23 cellular contexts compared by ENCODE assay signal in the genomic region with DNA sequence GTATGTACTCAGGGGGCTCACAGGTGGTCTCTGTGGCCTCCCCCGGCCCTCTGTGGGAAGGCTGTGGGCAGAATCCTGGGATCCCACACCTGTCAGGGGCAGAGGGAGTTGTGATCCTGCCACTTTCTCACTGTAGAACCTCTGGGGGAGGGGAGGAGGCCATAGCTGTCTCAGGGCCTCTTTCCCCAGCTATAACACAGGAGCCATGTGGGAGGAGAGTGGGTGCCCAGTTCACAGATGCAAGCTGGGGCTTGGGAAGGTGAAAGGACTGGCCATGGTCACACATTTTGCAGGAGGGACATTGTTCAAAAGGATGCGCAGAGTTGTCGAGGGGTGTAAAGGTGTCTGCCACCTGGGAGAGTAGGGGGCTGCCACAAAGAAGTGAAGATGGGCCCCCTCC. TPM values are rescaled to one million over a fixed set of nuclear protein-coding genes. Genes with fewer than 3 reads are reported as not detected.
DNase-seq lines count a peak whose midpoint lies in the region; ATAC-seq and TF ChIP-seq lines count a peak whose summit lies in the region.
"Had no signal": no experiment of that assay in that cellular context is flagged by ENCODE, and none has a peak within 500 bp of the region (broad histone marks: within the 10 kb centered on the region; RNA-seq: fewer than 3 reads in every experiment).

No MANE protein-coding gene starts in this region.

- H3K79me1 ChIP-seq in H9 (ENCODE audit: insufficient read depth, low read depth, low read length, poor library complexity, severe bottlenecking), result peaks cover 2% of the 10 kb centered on the region

- H3K9me3 ChIP-seq in H9 (ENCODE audit: control insufficient read depth, low read depth, low read length) (no peaks in the 10 kb centered on the region), neural progenitor cell (ENCODE audit: low read depth) (no peaks in the 10 kb centered on the region), mammary epithelial cell (replicated peaks; ENCODE audit: insufficient read depth, low read length) (no peaks in the 10 kb centered on the region)
- H3K9me3 ChIP-seq: heart left ventricle, Peyer's patch, prostate gland, spleen, transverse colon had no signal

- no peak overlapping the region for H2AFZ ChIP-seq in H9 (ENCODE audit: low read length)
- no peak overlapping the region for H2AFZ ChIP-seq in neural progenitor cell (replicated peaks)
- no peak overlapping the region for H2AFZ ChIP-seq in mammary epithelial cell (ENCODE audit: low read depth, low read length)
- H2AFZ ChIP-seq: GM23338 had no signal

- no peak overlapping the region for H2BK12ac ChIP-seq in H9 (ENCODE audit: insufficient read length, low read depth, low read length)

- H3K4me1 Mint-ChIP-seq in activated CD8-positive, alpha-beta memory T cell treated with anti-CD3 and anti-CD28 coated beads, Interleukin-2, amount 10 ng/mL, durations not matched to agents 7 days and 5 days, result peaks cover 91% of the 10 kb centered on the region
- peaks cover 47 to 51% of the 10 kb centered on the region in 2 experiments for H3K4me1 Mint-ChIP-seq in H9
- peaks cover 99% of the 10 kb centered on the region for H3K4me1 Mint-ChIP-seq in activated CD8-positive, alpha-beta T cell treated with anti-CD3 and anti-CD28 coated beads, Interleukin-2, amount 10 ng/mL, durations not matched to agents 7 days and 5 days (ENCODE audit: low read depth)
- H3K4me1 Mint-ChIP-seq in neural progenitor cell, result peaks cover 46% of the 10 kb centered on the region

- no peak overlapping the region for H3K14ac ChIP-seq in H9 (ENCODE audit: insufficient read depth, low read length)

- H3K4me3 ChIP-seq in neural progenitor cell, result no peak overlapping the region
- H3K4me3 ChIP-seq in mammary epithelial cell (replicated peaks in 1 of 3; ENCODE audit: insufficient read depth in 1 of 3, low read depth in 2 of 3, low read length in 3 of 3), result no peak overlapping the region
- H3K4me3 ChIP-seq: GM23338, heart left ventricle, Peyer's patch, prostate gland, spleen, transverse colon had no signal

- intact Hi-C loops in mammary epithelial cell (cut with micrococcal nuclease), result no loop called here

- no peak for DNase-seq in activated CD8-positive, alpha-beta memory T cell treated with anti-CD3 and anti-CD28 coated beads, Interleukin-2, amount 10 ng/mL, durations not matched to agents 7 days and 5 days
- DNase-seq in activated CD8-positive, alpha-beta memory T cell treated with anti-CD3 and anti-CD28 coated beads, Interleukin-2, amount 50 U/mL, for 48 hours, result no peak
- DNase-seq in H9 (no peak), neural progenitor cell (ENCODE audit: low spot score) (no peak), mammary epithelial cell (no peak), ecto neural progenitor cell (ENCODE audit: low spot score) (no peak), GM20000 (ENCODE audit: low spot score) (no peak)
- DNase-seq in activated CD8-positive, alpha-beta T cell treated with anti-CD3 and anti-CD28 coated beads, Interleukin-2, amount 10 ng/mL, durations not matched to agents 7 days and 5 days, result no peak
- DNase-seq: activated CD4-positive, alpha-beta T cell treated with anti-CD3 and anti-CD28 coated beads for 4 hours; activated T-cell treated with anti-CD3 and anti-CD28 coated beads, Interleukin-2, amount 50 U/mL, for 4 hours; amygdala; central memory CD4-positive, alpha-beta T cell; DMS79 treated with DMSO at 0.1 percent for 48 hours; heart left ventricle; MM.1S; NCI-H82; nephron progenitor cell; Peyer's patch; spleen; transverse colon had no signal

- no peak overlapping the region for H3K56ac ChIP-seq in H9 (ENCODE audit: insufficient read length, low read depth, low read length)

- H4K8ac ChIP-seq in H9 (replicated peaks; ENCODE audit: insufficient read length, low read depth, low read length), result no peak overlapping the region

- no peak overlapping the region for H2BK120ac ChIP-seq in H9 (ENCODE audit: low read depth, low read length, poor library complexity, severe bottlenecking)

- H3K36me3 Mint-ChIP-seq in activated CD8-positive, alpha-beta memory T cell treated with anti-CD3 and anti-CD28 coated beads, Interleukin-2, amount 10 ng/mL, durations not matched to agents 7 days and 5 days, result peaks cover 32% of the 10 kb centered on the region
- peaks cover 0 to 10% (median 6%) of the 10 kb centered on the region in 3 experiments; a peak in 5 of 7 replicates for H3K36me3 Mint-ChIP-seq in H9 (ENCODE audit: insufficient read depth in 1 of 3, low read depth in 3 of 3)
- peaks cover 76% of the 10 kb centered on the region for H3K36me3 Mint-ChIP-seq in activated CD8-positive, alpha-beta T cell treated with anti-CD3 and anti-CD28 coated beads, Interleukin-2, amount 10 ng/mL, durations not matched to agents 7 days and 5 days (ENCODE audit: low read depth)
- H3K36me3 Mint-ChIP-seq in neural progenitor cell, result peaks cover 7% of the 10 kb centered on the region
- H3K36me3 Mint-ChIP-seq: memory B cell had no signal

- H3K9me3 Mint-ChIP-seq in activated CD8-positive, alpha-beta memory T cell treated with anti-CD3 and anti-CD28 coated beads, Interleukin-2, amount 10 ng/mL, durations not matched to agents 7 days and 5 days (ENCODE audit: low read depth), result no peaks in the 10 kb centered on the region
- no peaks in the 10 kb centered on the region for H3K9me3 Mint-ChIP-seq in H9
- no peaks in the 10 kb centered on the region for H3K9me3 Mint-ChIP-seq in activated CD8-positive, alpha-beta T cell treated with anti-CD3 and anti-CD28 coated beads, Interleukin-2, amount 10 ng/mL, durations not matched to agents 7 days and 5 days (ENCODE audit: insufficient read depth)
- H3K9me3 Mint-ChIP-seq in neural progenitor cell, result no peaks in the 10 kb centered on the region
- H3K9me3 Mint-ChIP-seq: activated T-cell treated with anti-CD3 and anti-CD28 coated beads, Interleukin-2, amount 50 U/mL, for 4 hours; GM23338; memory B cell; nephron progenitor cell had no signal

- H3K4me2 ChIP-seq in H9 (ENCODE audit: insufficient read depth, insufficient read length, low read length), result no peak overlapping the region
- no peak overlapping the region for H3K4me2 ChIP-seq in neural progenitor cell
- no peak overlapping the region for H3K4me2 ChIP-seq in mammary epithelial cell (ENCODE audit: insufficient read depth, low read depth, low read length)
- H3K4me2 ChIP-seq: GM23338 had no signal

- in situ Hi-C loops in mammary epithelial cell (cut with MboI; ENCODE audit: low sequenced_read_pairs in 2 of 2), result no loop called here

- H4K91ac ChIP-seq in H9 (ENCODE audit: insufficient read length, low read depth, low read length), result no peak overlapping the region

- H3K9ac ChIP-seq in H9 (ENCODE audit: extremely low read depth, insufficient read length, low read length), result no peak overlapping the region
- no peak overlapping the region for H3K9ac ChIP-seq in neural progenitor cell
- H3K9ac ChIP-seq in mammary epithelial cell (ENCODE audit: insufficient read depth, low read length), result no peak overlapping the region

- H2BK5ac ChIP-seq in H9 (ENCODE audit: insufficient read length, low read length), result no peak overlapping the region

- dilution Hi-C loops in mammary epithelial cell (cut with HindIII; ENCODE audit: low sequenced_read_pairs), result no loop called here

- no peak for ATAC-seq in activated CD8-positive, alpha-beta memory T cell treated with anti-CD3 and anti-CD28 coated beads, Interleukin-2, amount 10 ng/mL, durations not matched to agents 7 days and 5 days
- ATAC-seq in activated CD8-positive, alpha-beta T cell treated with anti-CD3 and anti-CD28 coated beads, Interleukin-2, amount 10 ng/mL, durations not matched to agents 7 days and 5 days, result no peak
- ATAC-seq: activated T-cell treated with anti-CD3 and anti-CD28 coated beads, Interleukin-2, amount 50 U/mL, for 4 hours had no signal

- CTCF ChIA-PET in activated CD8-positive, alpha-beta memory T cell treated with anti-CD3 and anti-CD28 coated beads, Interleukin-2, amount 10 ng/mL, durations not matched to agents 7 days and 5 days (lab: Charles Lee), result interaction anchor here (1.0 to 3.3 kb wide), 6 partner anchors 9 to 62 kb away, joined by 3 to 21 read pairs (median 7); a partner anchor contains a TSS
- CTCF ChIA-PET in activated CD8-positive, alpha-beta T cell treated with anti-CD3 and anti-CD28 coated beads, Interleukin-2, amount 10 ng/mL, durations not matched to agents 7 days and 5 days (lab: Charles Lee), result interaction anchor here (1.1 to 13.6 kb wide), 8 partner anchors 11 to 744 kb away, joined by 3 to 143 read pairs (median 6); a partner anchor contains a TSS
- CTCF ChIA-PET in mammary epithelial cell (lab: Charles Lee; ENCODE audit: low non-redundant PET), result no interaction called here

- no peak overlapping the region for H2AK5ac ChIP-seq in H9 (ENCODE audit: insufficient read length, low read length)

- H4K20me1 ChIP-seq in H9 (ENCODE audit: control insufficient read depth, insufficient read depth, insufficient read length) (no peaks in the 10 kb centered on the region), neural progenitor cell (ENCODE audit: low read depth) (peaks cover 22% of the 10 kb centered on the region), mammary epithelial cell (ENCODE audit: insufficient read depth, low read length) (no peaks in the 10 kb centered on the region)

- no peak overlapping the region for H3T11ph ChIP-seq in H9 (ENCODE audit: low read length)

- H3K18ac ChIP-seq in H9 (ENCODE audit: insufficient read length, low read depth, low read length), result no peak overlapping the region

- no peak overlapping the region for H3K4me3 Mint-ChIP-seq in activated CD8-positive, alpha-beta memory T cell treated with anti-CD3 and anti-CD28 coated beads, Interleukin-2, amount 10 ng/mL, durations not matched to agents 7 days and 5 days
- H3K4me3 Mint-ChIP-seq in H9 (no peak overlapping the region), neural progenitor cell (no peak overlapping the region)
- H3K4me3 Mint-ChIP-seq in activated CD8-positive, alpha-beta T cell treated with anti-CD3 and anti-CD28 coated beads, Interleukin-2, amount 10 ng/mL, durations not matched to agents 7 days and 5 days, result no peak overlapping the region
- H3K4me3 Mint-ChIP-seq: activated T-cell treated with anti-CD3 and anti-CD28 coated beads, Interleukin-2, amount 50 U/mL, for 4 hours; GM23338; memory B cell; nephron progenitor cell had no signal

- no peaks in the 10 kb centered on the region for H3K23me2 ChIP-seq in H9 (ENCODE audit: insufficient read length, low read depth, low read length, poor library complexity, severe bottlenecking)

- H3K27me3 ChIP-seq in H9 (ENCODE audit: insufficient read depth, low read length) (no peaks in the 10 kb centered on the region), neural progenitor cell (no peaks in the 10 kb centered on the region), mammary epithelial cell (ENCODE audit: insufficient read depth, low read length) (no peaks in the 10 kb centered on the region)
- H3K27me3 ChIP-seq: heart left ventricle, Peyer's patch, spleen, transverse colon had no signal

- no peak overlapping the region for H2BK20ac ChIP-seq in H9 (ENCODE audit: low read depth, low read length, poor library complexity, severe bottlenecking)

- peak overlapping the region; percentile 28 for H3K27ac Mint-ChIP-seq in activated CD8-positive, alpha-beta memory T cell treated with anti-CD3 and anti-CD28 coated beads, Interleukin-2, amount 10 ng/mL, durations not matched to agents 7 days and 5 days
- H3K27ac Mint-ChIP-seq in H9 (peak overlapping the region in 2 of 3 experiments; percentile 39 to 90; a peak in 1 of 7 replicates), neural progenitor cell (peak overlapping the region; percentile 10)
- peak overlapping the region; percentile 66 for H3K27ac Mint-ChIP-seq in activated CD8-positive, alpha-beta T cell treated with anti-CD3 and anti-CD28 coated beads, Interleukin-2, amount 10 ng/mL, durations not matched to agents 7 days and 5 days
- H3K27ac Mint-ChIP-seq: GM23338, memory B cell, nephron progenitor cell had no signal

- H3K79me2 ChIP-seq in H9 (ENCODE audit: insufficient read depth, low read length) (0 out of 2 replicates have a peak, but pooled peaks cover 2% of the 10 kb centered on the region), neural progenitor cell (ENCODE audit: low read depth) (peaks cover 55% of the 10 kb centered on the region), mammary epithelial cell (ENCODE audit: insufficient read depth, low read length) (peaks cover 100% of the 10 kb centered on the region)

- H3K27ac ChIP-seq in H9 (ENCODE audit: insufficient read length, low read depth, low read length), result no peak overlapping the region
- H3K27ac ChIP-seq in neural progenitor cell, result no peak overlapping the region
- no peak overlapping the region for H3K27ac ChIP-seq in mammary epithelial cell (ENCODE audit: insufficient read depth, low read depth, low read length)
- H3K27ac ChIP-seq: Peyer's patch, prostate gland, transverse colon had no signal

- H3K4me1 ChIP-seq in H9 (ENCODE audit: insufficient read depth, low read length) (no peaks in the 10 kb centered on the region; the same call in 1 of the 2 replicates), neural progenitor cell (peaks cover 39% of the 10 kb centered on the region), mammary epithelial cell (ENCODE audit: insufficient read depth, low read length) (peaks cover 99% of the 10 kb centered on the region)

- no peak overlapping the region for H3K23ac ChIP-seq in H9 (ENCODE audit: insufficient read length, low read depth, low read length)

- BruUV-seq in mammary epithelial cell (replicated peaks; lab: Mats Ljungman, UMichigan), result no TSS peak

- no peak overlapping the region for H3K4ac ChIP-seq in H9 (ENCODE audit: low read depth, low read length)

- H3F3A ChIP-seq in neural progenitor cell (ENCODE audit: low read depth), result peaks cover 26% of the 10 kb centered on the region

- TF ChIP-seq CTCF in H9 (conservative IDR thresholded peaks at IDR 0.05), result no peak
- no peak for TF ChIP-seq CTCF in neural progenitor cell (IDR thresholded peaks at IDR 0.05)
- no peak for TF ChIP-seq CTCF in mammary epithelial cell (conservative IDR thresholded peaks at IDR 0.05 in 1 of 2, IDR thresholded peaks at IDR 0.05 in 1 of 2; ENCODE audit: extremely low read depth in 1 of 2, insufficient read depth in 1 of 2, low read depth in 1 of 2, low read length in 2 of 2)
- TF ChIP-seq CTCF in GM20000 (IDR thresholded peaks at IDR 0.05; ENCODE audit: extremely low read depth, missing control alignments), result no peak

- no peak overlapping the region for H4K5ac ChIP-seq in H9 (ENCODE audit: insufficient read length, low read depth, low read length)

- H3K27me3 Mint-ChIP-seq in activated CD8-positive, alpha-beta memory T cell treated with anti-CD3 and anti-CD28 coated beads, Interleukin-2, amount 10 ng/mL, durations not matched to agents 7 days and 5 days, result no peaks in the 10 kb centered on the region
- H3K27me3 Mint-ChIP-seq in H9 (ENCODE audit: low read depth), result no peaks in the 10 kb centered on the region
- no peaks in the 10 kb centered on the region for H3K27me3 Mint-ChIP-seq in activated CD8-positive, alpha-beta T cell treated with anti-CD3 and anti-CD28 coated beads, Interleukin-2, amount 10 ng/mL, durations not matched to agents 7 days and 5 days (ENCODE audit: low read depth)
- peaks cover 5% of the 10 kb centered on the region for H3K27me3 Mint-ChIP-seq in neural progenitor cell (ENCODE audit: insufficient read depth, low read depth)
- H3K27me3 Mint-ChIP-seq: memory B cell had no signal

- H2BK15ac ChIP-seq in H9 (ENCODE audit: low read depth, low read length), result no peak overlapping the region

- no CpG with 5 or more reads among the region's 3 CpGs for WGBS in H9 (ENCODE audit: extremely low coverage, insufficient read length, low lambda C conversion rate)
- WGBS in mammary epithelial cell (ENCODE audit: low coverage, missing lambda C conversion rate), result 92% methylated on average over 1 of the region's 3 CpGs

- POLR2A ChIA-PET in activated CD8-positive, alpha-beta T cell treated with anti-CD3 and anti-CD28 coated beads, Interleukin-2, amount 10 ng/mL, durations not matched to agents 7 days and 5 days (lab: Charles Lee), result interaction anchor here (0.6 to 3.3 kb wide), 7 partner anchors 8 to 72 kb away, joined by 3 to 10 read pairs (median 4); a partner anchor contains a TSS

- H3K36me3 ChIP-seq in neural progenitor cell, result no peaks in the 10 kb centered on the region
- H3K36me3 ChIP-seq in mammary epithelial cell (ENCODE audit: insufficient read depth, low read length), result no peaks in the 10 kb centered on the region
- H3K36me3 ChIP-seq: heart left ventricle, Peyer's patch, prostate gland, transverse colon had no signal

RNA-seq across cellular contexts. Expression of a gene that starts 11.7 kb away (rescaled TPM):
- total RNA-seq in activated CD8-positive, alpha-beta memory T cell treated with anti-CD3 and anti-CD28 coated beads, Interleukin-2, amount 10 ng/mL, durations not matched to agents 7 days and 5 days, result 100 to 1,000 TPM; 156 to 175 TPM
- total RNA-seq in H9 (2021), result 57.0 and 57.9 TPM in 2 replicates
- 100 to 1,000 TPM; 224 to 225 TPM for total RNA-seq in activated CD8-positive, alpha-beta T cell treated with anti-CD3 and anti-CD28 coated beads, Interleukin-2, amount 10 ng/mL, durations not matched to agents 7 days and 5 days
- total RNA-seq in neural progenitor cell (ENCODE audit: low replicate concordance), result 47.7 and 77.5 TPM in 2 replicates
- total RNA-seq in mammary epithelial cell, result 100 to 1,000 TPM in 1 of 2 donors, 10 to 100 TPM in 1; 94.9 to 138 TPM
- 259 TPM for polyA plus RNA-seq in mammary epithelial cell
- polyA minus RNA-seq in mammary epithelial cell, result 258 TPM

RNA-seq across cellular contexts. Expression of a gene that starts 17.0 kb away (rescaled TPM):
- total RNA-seq in activated CD8-positive, alpha-beta memory T cell treated with anti-CD3 and anti-CD28 coated beads, Interleukin-2, amount 10 ng/mL, durations not matched to agents 7 days and 5 days, result 100 to 1,000 TPM; 266 to 369 TPM
- total RNA-seq in H9 (2021) (1.7 and 2.2 TPM in 2 replicates), neural progenitor cell (ENCODE audit: low replicate concordance) (0.32 and 0.90 TPM in 2 replicates), mammary epithelial cell (1 to 10 TPM; 1.8 to 2.8 TPM)
- 100 to 1,000 TPM; 380 to 394 TPM for total RNA-seq in activated CD8-positive, alpha-beta T cell treated with anti-CD3 and anti-CD28 coated beads, Interleukin-2, amount 10 ng/mL, durations not matched to agents 7 days and 5 days
- polyA plus RNA-seq in mammary epithelial cell, result 3.6 TPM
- 8.8 TPM for polyA minus RNA-seq in mammary epithelial cell

RNA-seq across cellular contexts. Expression of a gene that starts 46.1 kb away (rescaled TPM):
- 1 to 10 TPM; 3.4 to 4.1 TPM for total RNA-seq in activated CD8-positive, alpha-beta memory T cell treated with anti-CD3 and anti-CD28 coated beads, Interleukin-2, amount 10 ng/mL, durations not matched to agents 7 days and 5 days
- total RNA-seq in H9 (2021), result 7.0 and 8.3 TPM in 2 replicates
- total RNA-seq in activated CD8-positive, alpha-beta T cell treated with anti-CD3 and anti-CD28 coated beads, Interleukin-2, amount 10 ng/mL, durations not matched to agents 7 days and 5 days, result 1 to 10 TPM; 3.2 to 3.4 TPM
- total RNA-seq in neural progenitor cell (ENCODE audit: low replicate concordance), result 10.7 and 11.1 TPM in 2 replicates
- total RNA-seq in mammary epithelial cell, result under 1 TPM; 0.17 to 0.38 TPM
- 0.08 TPM for polyA plus RNA-seq in mammary epithelial cell
- polyA minus RNA-seq in mammary epithelial cell, result not detected

RNA-seq across cellular contexts. Expression of a gene that starts 59.3 kb away (rescaled TPM):
- total RNA-seq in activated CD8-positive, alpha-beta memory T cell treated with anti-CD3 and anti-CD28 coated beads, Interleukin-2, amount 10 ng/mL, durations not matched to agents 7 days and 5 days, result 10 to 100 TPM; 49.9 to 61.3 TPM
- total RNA-seq in H9 (2021), result 11.6 and 12.5 TPM in 2 replicates
- 10 to 100 TPM; 83.3 to 86.0 TPM for total RNA-seq in activated CD8-positive, alpha-beta T cell treated with anti-CD3 and anti-CD28 coated beads, Interleukin-2, amount 10 ng/mL, durations not matched to agents 7 days and 5 days
- 9.3 and 20.8 TPM in 2 replicates for total RNA-seq in neural progenitor cell (ENCODE audit: low replicate concordance)
- total RNA-seq in mammary epithelial cell, result 10 to 100 TPM; 14.2 to 23.1 TPM
- 15.4 TPM for polyA plus RNA-seq in mammary epithelial cell
- 8.5 TPM for polyA minus RNA-seq in mammary epithelial cell

Comparison
In these comparisons a context has a peak if more than half of its experiments do, and no peak if none do; other contexts are left out.
1. H3K27ac Mint-ChIP-seq: peak in every context shown above with its lines; median percentile 66 in activated CD8-positive, alpha-beta T cell treated with anti-CD3 and anti-CD28 coated beads, Interleukin-2, amount 10 ng/mL, durations not matched to agents 7 days and 5 days; 64 in H9; 28 in activated CD8-positive, alpha-beta memory T cell treated with anti-CD3 and anti-CD28 coated beads, Interleukin-2, amount 10 ng/mL, durations not matched to agents 7 days and 5 days; 10 in neural progenitor cell.
2. RNA of a gene that starts 17.0 kb away (total RNA-seq): 380 to 394 TPM in activated CD8-positive, alpha-beta T cell treated with anti-CD3 and anti-CD28 coated beads, Interleukin-2, amount 10 ng/mL, durations not matched to agents 7 days and 5 days and 266 to 369 TPM in activated CD8-positive, alpha-beta memory T cell treated with anti-CD3 and anti-CD28 coated beads, Interleukin-2, amount 10 ng/mL, durations not matched to agents 7 days and 5 days; 1.8 to 2.8 TPM in mammary epithelial cell, 1.7 to 2.2 TPM in H9 and 0.32 to 0.90 TPM in neural progenitor cell; every median in the first group is over 10 times any median in the second.